Comparison of ENCODE assay signal across 19 cellular contexts in genomic region chr1:30655672-30656071, GRCh38.
"Had no signal": no experiment of that assay in that cellular context is flagged by ENCODE, and none has a peak within 500 bp of the region (broad histone marks: within the 10 kb centered on the region; RNA-seq: fewer than 3 reads in every experiment).

No MANE protein-coding gene starts in this region.

- H3K4me1 Mint-ChIP-seq: immature natural killer cell had no signal

- H3K27ac Mint-ChIP-seq: naive B cell, nephron progenitor cell, progenitor cell of endocrine pancreas had no signal

- FAIRE-seq: endothelial cell of umbilical vein, keratinocyte, small intestine had no signal

- H3K4me3 Mint-ChIP-seq: naive B cell, nephron progenitor cell had no signal

- H3K4me3 ChIP-seq: colonic mucosa, ovary, suprapubic skin, tibial nerve had no signal

- H3K36me3 ChIP-seq: colonic mucosa, ovary, suprapubic skin, tibial nerve had no signal

- H3K36me3 Mint-ChIP-seq: immature natural killer cell, naive B cell had no signal

- ATAC-seq: foreskin keratinocyte; left colon; right cardiac atrium; stimulated activated naive CD8-positive, alpha-beta T cell treated with anti-CD3 and anti-CD28 coated beads, Interleukin-15, Interleukin-2, amounts not matched to agents 100 U/mL and 50 U/mL, for 24 hours had no signal

- H3K27me3 ChIP-seq: colonic mucosa, foreskin keratinocyte, ovary had no signal

- H3K27ac ChIP-seq: colonic mucosa, foreskin keratinocyte, ovary, suprapubic skin, tibial nerve had no signal

- H3K9me3 ChIP-seq: colonic mucosa, ovary, suprapubic skin, tibial nerve had no signal

- H3K4me1 ChIP-seq: colonic mucosa, tibial nerve had no signal

- DNase-seq: colonic mucosa; dermis blood vessel endothelial cell; erythroblast; foreskin keratinocyte; immature natural killer cell; left colon; mesendoderm; naive B cell; nephron progenitor cell; right cardiac atrium; small intestine; stimulated activated CD4-positive, alpha-beta T cell treated with anti-CD3 and anti-CD28 coated beads, Interleukin-2, amount 100 ng/mL, for 48 hours; stimulated activated naive CD8-positive, alpha-beta T cell treated with anti-CD3 and anti-CD28 coated beads, Interleukin-15, Interleukin-2, amounts not matched to agents 100 U/mL and 50 U/mL, for 24 hours had no signal
